15 cellular contexts compared by ENCODE assay signal in the genomic region with DNA sequence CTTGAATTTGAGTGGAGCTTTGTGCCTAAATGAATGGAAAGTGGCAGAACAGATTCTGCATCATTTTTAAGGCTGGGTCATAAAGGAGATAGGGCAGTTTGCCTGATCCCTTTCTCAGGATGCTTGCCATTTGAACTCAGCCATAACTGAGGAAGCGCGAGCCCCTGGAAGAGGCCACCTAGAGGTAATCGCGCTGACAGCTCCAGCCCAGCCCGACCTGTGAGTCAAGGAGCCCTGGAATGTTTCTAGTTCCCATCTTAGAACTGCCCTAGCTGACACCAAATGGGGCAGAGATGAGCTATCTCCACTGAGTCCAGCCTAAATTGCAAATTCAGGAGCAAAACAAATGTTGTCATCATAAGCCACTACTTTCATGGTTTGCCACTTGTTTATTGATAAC.
"Had no signal": no experiment of that assay in that cellular context is flagged by ENCODE, and none has a peak within 500 bp of the region (broad histone marks: within the 10 kb centered on the region; RNA-seq: fewer than 3 reads in every experiment).

No MANE protein-coding gene starts in this region.

- H3K36me3 ChIP-seq: ascending aorta, breast epithelium, gastrocnemius medialis, heart right ventricle had no signal

- H3K27me3 ChIP-seq: ascending aorta, breast epithelium, gastrocnemius medialis, heart right ventricle had no signal

- ATAC-seq: activated CD4-positive, CD25-positive, alpha-beta regulatory T cell treated with anti-CD3 and anti-CD28 coated beads, Interleukin-2, amount 50 U/mL, for 24 hours; gastrocnemius medialis; heart right ventricle; left ventricle myocardium superior; natural killer cell; stimulated activated effector memory CD8-positive, alpha-beta T cell treated with anti-CD3 and anti-CD28 coated beads, Interleukin-12 subunit alpha, Interleukin-12 subunit beta, amount 100 ng/mL, for 72 hours had no signal

- H3K4me3 ChIP-seq: ascending aorta, breast epithelium, gastrocnemius medialis, heart right ventricle had no signal

- H3K4me1 ChIP-seq: breast epithelium, gastrocnemius medialis, heart right ventricle had no signal

- DNase-seq: activated CD4-positive, alpha-beta T cell treated with anti-CD3 and anti-CD28 coated beads, Interleukin-2, amount 50 U/mL, for 1 hour; activated naive CD4-positive, alpha-beta T cell; effector memory CD4-positive, alpha-beta T cell; gastrocnemius medialis; heart right ventricle; left ventricle myocardium superior; mesenchymal stem cell; natural killer cell; nucleus accumbens; stimulated activated CD4-positive, alpha-beta T cell treated with anti-CD3 and anti-CD28 coated beads, Interleukin-12 subunit alpha, Interleukin-12 subunit beta, amount 100 ng/mL, for 4 hours; SW 1271 had no signal

- H3K9me3 ChIP-seq: ascending aorta, breast epithelium, gastrocnemius medialis had no signal

- H3K27ac ChIP-seq: ascending aorta, breast epithelium, gastrocnemius medialis, heart right ventricle had no signal
